8 cellular contexts compared by ENCODE assay signal in genomic region chr19:10118960-10119359, GRCh38. TPM values are rescaled to one million over a fixed set of nuclear protein-coding genes. Genes with fewer than 3 reads are reported as not detected.
A peak's percentile ranks its signal among the peaks of the same experiment; 100 is the strongest.
DNase-seq lines count a peak whose midpoint lies in the region; ATAC-seq and TF ChIP-seq lines count a peak whose summit lies in the region.

No MANE protein-coding gene starts in this region.

- H3K27me3 ChIP-seq in heart right ventricle: no peaks in the 10 kb centered on the region
- no peaks in the 10 kb centered on the region for H3K27me3 ChIP-seq in ascending aorta
- no peaks in the 10 kb centered on the region for H3K27me3 ChIP-seq in lung (ENCODE audit: control insufficient read depth, insufficient read depth)
- no peaks in the 10 kb centered on the region for H3K27me3 ChIP-seq in uterus

- TF ChIP-seq POLR2A in uterus (IDR thresholded peaks at IDR 0.05): no peak

- intact Hi-C loops in heart right ventricle (cut with DNase I) (loop anchor here in 3 of 10 donors (1.0 to 10.0 kb wide), 3 partner anchors 13 to 184 kb away; partner anchors contain the start of genes OLFM2 (in 1 of the 3), PPAN (in 1 of the 3) and S1PR2 (in 1 of the 3)), left cardiac atrium (cut with DNase I) (no loop called here), ascending aorta (cut with DNase I) (loop anchor here (1.0 kb wide), 1 partner anchor 13 kb away; the partner anchor contains the start of gene PPAN), uterus (cut with DNase I; ENCODE audit: low total_unique reads) (no loop called here)

- peaks cover 0 to 50% (median 31%) of the 10 kb centered on the region in 9 donors for H3K36me3 ChIP-seq in heart right ventricle
- peaks cover 40 to 43% of the 10 kb centered on the region in 2 donors for H3K36me3 ChIP-seq in ascending aorta
- H3K36me3 ChIP-seq in lung (ENCODE audit: control insufficient read depth in 2 of 2, insufficient read depth in 2 of 2, low read length in 2 of 2): peaks cover 0 to 37% of the 10 kb centered on the region in 2 donors
- H3K36me3 ChIP-seq in uterus: no peaks in the 10 kb centered on the region

- peak overlapping the region in 9 of 10 donors; percentile 73 to 91 (median 84) for H3K27ac ChIP-seq in heart right ventricle
- peak overlapping the region; percentile 66 to 84 for H3K27ac ChIP-seq in ascending aorta
- peak overlapping the region in 1 of 2 donors; percentile 85 for H3K27ac ChIP-seq in lung (ENCODE audit: low read depth in 1 of 2, low read length in 1 of 2)
- H3K27ac ChIP-seq in uterus: peak overlapping the region; percentile 78 to 84

- ATAC-seq in heart right ventricle (peak in 1 of 8 donors; percentile 3), left cardiac atrium (no peak), lung (ENCODE audit: insufficient read depth, low FRiP score) (no peak)

- H3K4me3 ChIP-seq in heart right ventricle (peak overlapping the region; percentile 58 to 99 (median 88)), ascending aorta (peak overlapping the region; percentile 75 to 99), lung (peak overlapping the region; percentile 89), uterus (peak overlapping the region; percentile 92)

- no peak for TF ChIP-seq CTCF in heart right ventricle (IDR thresholded peaks at IDR 0.05)
- no peak for TF ChIP-seq CTCF in ascending aorta (IDR thresholded peaks at IDR 0.05)
- TF ChIP-seq CTCF in lung (IDR thresholded peaks at IDR 0.05; ENCODE audit: control extremely low read depth, extremely low read depth): no peak
- no peak for TF ChIP-seq CTCF in uterus (IDR thresholded peaks at IDR 0.05)

- 46 to 48% methylated on average over 12 of the region's 12 CpGs for WGBS in heart right ventricle, 2 donors
- WGBS in lung, 2 donors: 41 to 51% methylated on average over 12 of the region's 12 CpGs

- H3K4me1 ChIP-seq in heart right ventricle: peaks cover 8 to 28% (median 16%) of the 10 kb centered on the region in 9 donors
- H3K4me1 ChIP-seq in ascending aorta: peaks cover 15 to 27% of the 10 kb centered on the region in 2 donors
- peaks cover 4 to 9% of the 10 kb centered on the region in 2 donors for H3K4me1 ChIP-seq in lung (ENCODE audit: control insufficient read depth in 2 of 2, insufficient read depth in 2 of 2, low read length in 2 of 2)
- peaks cover 0 to 7% of the 10 kb centered on the region in 2 donors for H3K4me1 ChIP-seq in uterus

- DNase-seq in heart right ventricle (no peak), left cardiac atrium (no peak), ascending aorta (ENCODE audit: low spot score in 2 of 2) (no peak), lung (ENCODE audit: low spot score) (no peak), uterus (no peak), D341Med (ENCODE audit: low spot score) (no peak), DMS153 treated with DMSO at 0.1 percent for 48 hours (lab: John Stamatoyannopoulos, UW; ENCODE audit: unreplicated experiment) (no peak), DMS114 treated with DMSO at 0.1 percent for 48 hours (lab: John Stamatoyannopoulos, UW; ENCODE audit: unreplicated experiment) (no peak)

- no peaks in the 10 kb centered on the region for H3K9me3 ChIP-seq in heart right ventricle
- no peaks in the 10 kb centered on the region for H3K9me3 ChIP-seq in ascending aorta
- H3K9me3 ChIP-seq in lung (ENCODE audit: control insufficient read depth in 2 of 2, insufficient read depth in 1 of 2, low read length in 1 of 2): no peaks in the 10 kb centered on the region
- H3K9me3 ChIP-seq in uterus: no peaks in the 10 kb centered on the region

RNA-seq across cellular contexts. Expression of gene EIF3G, which starts 0.7 kb away (rescaled TPM):
- total RNA-seq in heart right ventricle (100 to 1,000 TPM; 146 to 193 (median 180) TPM), left cardiac atrium (100 to 1,000 TPM; 136 to 148 TPM), ascending aorta (241 TPM), lung (100 to 1,000 TPM; 164 to 187 TPM), uterus (100 to 1,000 TPM; 162 to 460 (median 226) TPM)
- polyA plus RNA-seq in heart right ventricle (100 to 1,000 TPM; 113 to 241 TPM), lung (100 to 1,000 TPM; 145 to 197 TPM)

RNA-seq across cellular contexts. Expression of gene P2RY11, which starts 7.5 kb away (rescaled TPM):
- total RNA-seq in heart right ventricle: 10 to 100 TPM in 1 of 10 donors, 1 to 10 TPM in 9; 4.9 to 13.8 (median 6.8) TPM
- polyA plus RNA-seq in heart right ventricle: 1 to 10 TPM; 4.2 to 4.7 TPM
- total RNA-seq in left cardiac atrium: 10 to 100 TPM in 1 of 2 donors, 1 to 10 TPM in 1; 3.8 to 13.2 TPM
- 10.5 TPM for total RNA-seq in ascending aorta
- 10 to 100 TPM in 1 of 2 donors, 1 to 10 TPM in 1; 3.3 to 19.0 TPM for total RNA-seq in lung
- polyA plus RNA-seq in lung: 10 to 100 TPM in 1 of 2 donors, 1 to 10 TPM in 1; 9.6 to 17.4 TPM
- total RNA-seq in uterus: 10 to 100 TPM in 1 of 4 donors, 1 to 10 TPM in 2, under 1 TPM in 1; 0.51 to 19.1 (median 4.4) TPM

RNA-seq across cellular contexts. Expression of gene PPAN, which starts 12.8 kb away (rescaled TPM):
- total RNA-seq in heart right ventricle (10 to 100 TPM; 17.6 to 43.3 (median 20.7) TPM), left cardiac atrium (10 to 100 TPM; 23.6 to 38.9 TPM), ascending aorta (not detected), lung (10 to 100 TPM; 15.0 to 51.8 TPM), uterus (10 to 100 TPM in 3 of 4 donors, 1 to 10 TPM in 1; 5.6 to 54.8 (median 26.1) TPM)
- polyA plus RNA-seq in heart right ventricle (10 to 100 TPM; 34.3 to 47.7 TPM), lung (10 to 100 TPM; 43.2 to 61.4 TPM)

RNA-seq across cellular contexts. Expression of gene ANGPTL6, which starts 16.5 kb away (rescaled TPM):
- total RNA-seq in heart right ventricle (under 1 TPM in 1 of 10 donors, not detected in 9; 0.14 TPM), left cardiac atrium (under 1 TPM in 1 of 2 donors, not detected in 1; 0.24 TPM), ascending aorta (not detected), lung (1 to 10 TPM in 1 of 2 donors, under 1 TPM in 1; 0.64 to 4.1 TPM), uterus (1 to 10 TPM in 1 of 4 donors, not detected in 3; 5.5 TPM)
- polyA plus RNA-seq in heart right ventricle (under 1 TPM; 0.09 to 0.37 TPM), lung (1 to 10 TPM in 1 of 2 donors, under 1 TPM in 1; 0.93 to 1.3 TPM)

RNA-seq across cellular contexts. Expression of gene SHFL, which starts 32.8 kb away (rescaled TPM):
- total RNA-seq in heart right ventricle (10 to 100 TPM in 4 of 10 donors, 1 to 10 TPM in 6; 4.0 to 18.9 (median 9.6) TPM), left cardiac atrium (10 to 100 TPM; 11.4 to 18.7 TPM), ascending aorta (98.0 TPM), lung (10 to 100 TPM; 21.2 to 31.5 TPM), uterus (10 to 100 TPM; 23.2 to 79.2 (median 44.8) TPM)
- polyA plus RNA-seq in heart right ventricle (10 to 100 TPM; 11.1 to 30.2 TPM), lung (10 to 100 TPM; 35.1 to 43.5 TPM)
